18 cellular contexts compared by ENCODE assay signal in the genomic region with DNA sequence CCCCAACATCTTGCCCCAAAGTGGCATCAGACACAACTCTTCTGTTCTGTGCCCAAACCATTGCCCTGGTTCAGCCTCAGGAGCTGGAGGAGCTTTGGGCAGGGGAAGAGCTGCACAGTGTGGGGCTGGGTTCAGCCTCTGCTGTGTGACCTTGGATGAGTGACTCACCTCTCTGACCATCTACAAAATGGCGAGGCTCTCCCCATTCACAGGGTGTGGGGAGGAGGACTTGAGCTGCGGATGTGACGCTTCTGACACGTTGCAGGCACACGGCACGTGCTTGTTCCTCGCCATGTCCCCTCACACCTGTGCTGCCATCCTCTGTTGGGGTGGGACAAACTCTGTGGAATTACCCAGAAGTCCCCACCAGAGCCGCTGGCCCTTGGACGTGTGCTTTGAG. TPM values are rescaled to one million over a fixed set of nuclear protein-coding genes. Genes with fewer than 3 reads are reported as not detected.
"Had no signal": no experiment of that assay in that cellular context is flagged by ENCODE, and none has a peak within 500 bp of the region (broad histone marks: within the 10 kb centered on the region; RNA-seq: fewer than 3 reads in every experiment).

No MANE protein-coding gene starts in this region.

RNA-seq across cellular contexts. Expression of gene CLCNKB, which starts 0.9 kb away (rescaled TPM):
- total RNA-seq: esophagus mucosa; gastrocnemius medialis; glomerular endothelial cell; left lobe of liver; liver; mononuclear cell; natural killer cell treated with Interleukin-12 subunit alpha and Interleukin-12 subunit beta and Interleukin-15 and Interleukin-18, amount 100 ng/mL, for 72 hours; thoracic aorta had no signal
- polyA plus RNA-seq: keratinocyte, liver had no signal

RNA-seq across cellular contexts. Expression of gene CLCNKA, which starts 20.8 kb away (rescaled TPM):
- total RNA-seq: glomerular endothelial cell, liver, mononuclear cell, neural crest cell, osteoblast, tibial nerve had no signal
- polyA plus RNA-seq: keratinocyte, liver had no signal

RNA-seq across cellular contexts. Expression of gene HSPB7, which starts 24.8 kb away (rescaled TPM):
- total RNA-seq: glomerular endothelial cell; mononuclear cell; natural killer cell treated with Interleukin-12 subunit alpha and Interleukin-12 subunit beta and Interleukin-15 and Interleukin-18, amount 100 ng/mL, for 72 hours; neural crest cell had no signal

RNA-seq across cellular contexts. Expression of gene FAM131C, which starts 30.8 kb away (rescaled TPM):
- total RNA-seq: gastrocnemius medialis; left lobe of liver; liver; lung; mononuclear cell; natural killer cell treated with Interleukin-12 subunit alpha and Interleukin-12 subunit beta and Interleukin-15 and Interleukin-18, amount 100 ng/mL, for 72 hours; prostate gland; thoracic aorta; tibial nerve had no signal
- polyA plus RNA-seq: lung had no signal

RNA-seq across cellular contexts. Expression of gene SRARP, which starts 38.6 kb away (rescaled TPM):
- total RNA-seq: colonic mucosa; esophagus mucosa; glomerular endothelial cell; left lobe of liver; liver; lung; mononuclear cell; natural killer cell treated with Interleukin-12 subunit alpha and Interleukin-12 subunit beta and Interleukin-15 and Interleukin-18, amount 100 ng/mL, for 72 hours; neural crest cell; osteoblast; renal cortical epithelial cell; spleen; thoracic aorta; uterus had no signal
- polyA plus RNA-seq: keratinocyte, spleen had no signal
